ENCODE assay signal across 9 cellular contexts in the genomic region with DNA sequence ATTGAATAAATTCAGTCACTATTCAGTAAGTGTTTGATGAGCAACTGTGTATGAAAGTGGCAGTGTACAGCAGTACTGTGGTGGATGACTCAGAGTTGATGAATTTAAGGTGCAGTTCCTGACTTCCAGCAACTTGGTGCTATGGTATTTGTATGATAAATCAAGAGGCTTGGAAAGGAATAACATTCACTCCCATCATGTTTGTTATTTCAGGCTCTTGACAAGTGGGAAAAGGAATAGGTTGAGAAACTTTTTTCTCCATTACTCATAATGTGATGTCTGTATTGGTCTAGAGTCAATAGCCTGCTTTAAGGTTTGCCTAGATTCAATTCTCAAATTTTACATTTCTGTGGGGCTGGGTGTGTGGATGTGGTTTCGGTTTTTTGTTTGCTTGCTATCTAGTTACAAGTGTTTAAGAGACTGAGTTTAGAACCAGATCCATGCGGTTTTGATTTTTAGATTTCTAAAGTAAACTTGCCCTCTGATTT. TPM values are rescaled to one million over a fixed set of nuclear protein-coding genes. Genes with fewer than 3 reads are reported as not detected.
DNase-seq lines count a peak whose midpoint lies in the region; ATAC-seq and TF ChIP-seq lines count a peak whose summit lies in the region.
"Had no signal": no experiment of that assay in that cellular context is flagged by ENCODE, and none has a peak within 500 bp of the region (broad histone marks: within the 10 kb centered on the region; RNA-seq: fewer than 3 reads in every experiment).

No MANE protein-coding gene starts in this region.

- H3K9me3 ChIP-seq in lower lobe of right lung, result no peaks in the 10 kb centered on the region

- TF ChIP-seq CTCF in lower lobe of right lung (IDR thresholded peaks at IDR 0.05), result no peak

- peaks cover 6% of the 10 kb centered on the region for H3K36me3 ChIP-seq in lower lobe of right lung

- intact Hi-C loops in lower lobe of right lung (cut with DNase I), result no loop called here

- peaks cover 10% of the 10 kb centered on the region for H3K4me1 ChIP-seq in lower lobe of right lung

- H3K4me3 ChIP-seq in lower lobe of right lung, result no peak overlapping the region

- ATAC-seq in HG02938 (IDR thresholded peaks at IDR 0.05; ENCODE audit: unreplicated experiment) (peak; percentile 49), lower lobe of right lung (peak; percentile 91 to 95), GM21717 (IDR thresholded peaks at IDR 0.05; ENCODE audit: unreplicated experiment) (no peak), GM18868 (IDR thresholded peaks at IDR 0.05; ENCODE audit: unreplicated experiment) (no peak)

- H3K27me3 ChIP-seq in lower lobe of right lung (ENCODE audit: low read depth), result no peaks in the 10 kb centered on the region

- H3K27ac ChIP-seq in lower lobe of right lung, result peak overlapping the region; percentile 31

- DNase-seq in AG20443 (ENCODE audit: low spot score) (peak; percentile 81), astrocyte of the hippocampus (ENCODE audit: low read depth, low spot score) (peak; percentile 95), lower lobe of right lung (no peak), hippocampal formation (lab: John Stamatoyannopoulos, UW) (no peak), SKM-1 treated with dmso at 0.1 percent for 144 hours (lab: John Stamatoyannopoulos, UW; ENCODE audit: unreplicated experiment) (no peak)
- DNase-seq: NCI-H526 had no signal

RNA-seq across cellular contexts. Expression of gene CYP2U1, which starts 35.1 kb away (rescaled TPM):
- total RNA-seq in lower lobe of right lung, result 11.0 TPM

Comparison
In these comparisons a context has a peak if more than half of its experiments do, and no peak if none do; other contexts are left out.
1. DNase-seq: peak in AG20443 (single experiment) and astrocyte of the hippocampus (single experiment); none in lower lobe of right lung (single experiment), hippocampal formation (0 of 2) and SKM-1 treated with dmso at 0.1 percent for 144 hours (single experiment).
2. ATAC-seq: peak in HG02938 (single experiment) and lower lobe of right lung (2 of 2); none in GM21717 (single experiment) and GM18868 (single experiment).